In the genomic region with DNA sequence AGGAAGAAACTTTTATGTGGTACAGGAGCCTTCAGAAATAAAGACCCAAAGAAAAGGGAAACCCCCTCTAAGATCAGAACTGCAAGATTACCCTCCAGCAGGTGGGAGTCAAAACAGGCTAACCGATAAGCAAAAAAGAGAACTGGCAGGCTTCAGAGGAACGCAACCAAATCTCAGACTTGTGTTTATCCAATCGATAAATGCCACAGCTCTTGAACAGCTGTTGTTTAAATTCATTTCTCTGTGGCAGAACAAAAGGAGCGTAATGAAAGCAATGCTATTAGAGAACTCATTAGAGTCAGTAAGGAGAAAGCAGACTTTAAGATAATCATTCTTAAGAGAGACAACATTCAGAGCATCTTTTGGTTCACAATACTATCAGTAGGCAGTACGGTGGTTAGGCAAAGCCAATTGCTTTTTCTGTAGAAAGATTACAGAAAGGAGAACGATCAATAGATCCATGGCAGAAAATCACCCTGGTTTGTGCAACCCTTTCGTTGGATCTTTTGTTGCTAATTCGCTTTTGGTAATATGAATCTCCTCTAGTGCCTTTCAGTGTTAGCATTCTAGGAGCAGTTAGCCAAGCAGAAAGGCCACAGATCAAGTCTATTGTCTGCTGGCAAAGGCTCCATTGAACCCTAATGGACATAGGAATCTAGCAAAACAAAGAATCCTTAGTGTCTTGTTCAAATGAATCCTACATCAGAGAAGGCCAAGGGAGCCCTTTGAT, we compare ENCODE assay signal across 20 cellular contexts.
DNase-seq lines count a peak whose midpoint lies in the region; ATAC-seq, FAIRE-seq and TF ChIP-seq lines count a peak whose summit lies in the region.
"Had no signal": no experiment of that assay in that cellular context is flagged by ENCODE, and none has a peak within 500 bp of the region (broad histone marks: within the 10 kb centered on the region; RNA-seq: fewer than 3 reads in every experiment).

No MANE protein-coding gene starts in this region.

- peak overlapping the region; percentile 69 for H3K27ac Mint-ChIP-seq in glutamatergic neuron (ENCODE audit: unreplicated experiment)
- H3K27ac Mint-ChIP-seq: T-helper 17 cell had no signal

- H3K27ac ChIP-seq in pancreas, result no peak overlapping the region
- H3K27ac ChIP-seq: 22Rv1, BLaER1, sigmoid colon, stomach, upper lobe of right lung had no signal

- no peak overlapping the region for H3K4me3 Mint-ChIP-seq in glutamatergic neuron (ENCODE audit: unreplicated experiment)
- H3K4me3 Mint-ChIP-seq: T-helper 17 cell had no signal

- ATAC-seq in pancreas (peak; percentile 34 to 80 (median 68)), HG02610 (IDR thresholded peaks at IDR 0.05; ENCODE audit: unreplicated experiment) (no peak)
- ATAC-seq: T-helper 17 cell, upper lobe of right lung had no signal

- H3K4me1 ChIP-seq in pancreas, result peaks cover 4 to 10% (median 7%) of the 10 kb centered on the region in 3 donors
- H3K4me1 ChIP-seq: BLaER1, sigmoid colon, stomach, upper lobe of right lung had no signal

- WGBS in pancreas, 2 donors, result 10 to 15% methylated on average over 8 of the region's 8 CpGs

- no peaks in the 10 kb centered on the region for H3K9me3 ChIP-seq in pancreas
- H3K9me3 ChIP-seq: BLaER1, sigmoid colon, stomach, upper lobe of right lung had no signal

- no peaks in the 10 kb centered on the region for H3K27me3 Mint-ChIP-seq in glutamatergic neuron (ENCODE audit: unreplicated experiment)
- H3K27me3 Mint-ChIP-seq: T-helper 17 cell had no signal

- TF ChIP-seq CTCF in glutamatergic neuron (IDR thresholded peaks at IDR 0.05; ENCODE audit: partially characterized antibody, unreplicated experiment), result no peak
- no peak for TF ChIP-seq CTCF in pancreas (IDR thresholded peaks at IDR 0.05)

- H3K36me3 Mint-ChIP-seq in glutamatergic neuron (ENCODE audit: unreplicated experiment), result no peaks in the 10 kb centered on the region

- H3K9me3 Mint-ChIP-seq in glutamatergic neuron (ENCODE audit: unreplicated experiment), result no peaks in the 10 kb centered on the region

- no peaks in the 10 kb centered on the region for H3K4me1 Mint-ChIP-seq in glutamatergic neuron (ENCODE audit: low read depth, unreplicated experiment)
- H3K4me1 Mint-ChIP-seq: T-helper 17 cell had no signal

- FAIRE-seq in pancreas (lab: Jason Lieb, UNC), result no peak
- FAIRE-seq: GM18507, keratinocyte had no signal

- DNase-seq in DMS53 (lab: John Stamatoyannopoulos, UW) (peak; percentile 10), DMS53 treated with DMSO at 0.1 percent for 48 hours (lab: John Stamatoyannopoulos, UW; ENCODE audit: unreplicated experiment) (no peak), NCI-H2171 treated with DMSO at 0.1 percent for 48 hours (lab: John Stamatoyannopoulos, UW) (peak; percentile 83), glutamatergic neuron (no peak), pancreas (peak in 1 of 6 donors; percentile 15), cerebellar nuclear complex (lab: John Stamatoyannopoulos, UW) (no peak), KBM-7 (no peak)
- DNase-seq: activated CD4-positive, CD25-positive, alpha-beta regulatory T cell; central memory CD4-positive, alpha-beta T cell; effector CD8-positive, alpha-beta T cell; sigmoid colon; stimulated activated CD4-positive, alpha-beta T cell treated with anti-CD3 and anti-CD28 coated beads, Interleukin-1b, Interleukin-23, amount 100 ng/mL, for 48 hours; stomach; T-helper 17 cell; upper lobe of right lung had no signal

- in situ Hi-C loops in KBM-7 (cut with MboI; ENCODE audit: low pct_unique_long_range_greater_than_20kb, low sequenced_read_pairs), result no loop called here

- intact Hi-C loops in pancreas (cut with DNase I), result no loop called here

- no peaks in the 10 kb centered on the region for H3K36me3 ChIP-seq in pancreas
- H3K36me3 ChIP-seq: BLaER1, sigmoid colon, stomach, upper lobe of right lung had no signal

- H3K4me3 ChIP-seq in pancreas, result no peak overlapping the region
- H3K4me3 ChIP-seq: BLaER1, sigmoid colon, stomach, upper lobe of right lung had no signal

- H3K27me3 ChIP-seq in pancreas, result peaks cover 0 to 19% (median 1%) of the 10 kb centered on the region in 4 donors
- H3K27me3 ChIP-seq: BLaER1, sigmoid colon, stomach, upper lobe of right lung had no signal

Comparison
In these comparisons a context has a peak if more than half of its experiments do, and no peak if none do; other contexts are left out.
1. DNase-seq: peak in DMS53 (single experiment) and NCI-H2171 treated with DMSO at 0.1 percent for 48 hours (single experiment); none in DMS53 treated with DMSO at 0.1 percent for 48 hours (single experiment), glutamatergic neuron (single experiment), cerebellar nuclear complex (0 of 2) and KBM-7 (single experiment).